19 cellular contexts compared by ENCODE assay signal in the genomic region with DNA sequence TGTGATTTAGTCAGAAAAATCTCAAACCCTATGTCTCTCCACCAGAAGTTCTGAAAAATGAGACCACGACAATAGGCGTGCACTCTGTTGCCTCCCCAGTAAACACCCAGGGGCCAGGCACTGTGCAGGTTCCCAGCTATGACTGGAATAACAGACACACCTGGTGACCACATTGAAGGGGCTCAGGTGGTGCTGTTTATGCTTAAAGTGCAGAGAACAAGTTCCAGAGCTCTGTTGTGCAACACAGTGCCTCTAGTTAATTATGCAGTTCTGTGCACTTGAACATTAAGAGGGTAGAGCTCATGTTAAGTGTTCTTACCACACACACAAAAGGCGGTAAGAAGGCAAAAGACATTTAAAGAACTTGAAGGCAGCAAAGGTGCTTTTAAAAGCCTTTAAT. TPM values are rescaled to one million over a fixed set of nuclear protein-coding genes. Genes with fewer than 3 reads are reported as not detected.
"Had no signal": no experiment of that assay in that cellular context is flagged by ENCODE, and none has a peak within 500 bp of the region (broad histone marks: within the 10 kb centered on the region; RNA-seq: fewer than 3 reads in every experiment).

No MANE protein-coding gene starts in this region.

- H3K9me3 Mint-ChIP-seq: activated CD4-positive, alpha-beta T cell treated with anti-CD3 and anti-CD28 coated beads, Interleukin-2, amount 10 ng/mL, durations not matched to agents 24 days and 14 days; activated T-cell treated with anti-CD3 and anti-CD28 coated beads, Interleukin-2, amount 50 U/mL, for 72 hours; stimulated activated naive CD8-positive, alpha-beta T cell treated with anti-CD3 and anti-CD28 coated beads, Interleukin-15, Interleukin-2, amounts not matched to agents 100 ng/mL and 50 ng/mL, for 24 hours had no signal

- H3K27ac Mint-ChIP-seq: activated CD4-positive, alpha-beta T cell treated with anti-CD3 and anti-CD28 coated beads, Interleukin-2, amount 10 ng/mL, durations not matched to agents 24 days and 14 days; activated CD8-positive, alpha-beta T cell treated with anti-CD3 and anti-CD28 coated beads, Interleukin-2, amount 10 ng/mL, durations not matched to agents 7 days and 5 days; activated naive CD8-positive, alpha-beta T cell; activated T-cell treated with anti-CD3 and anti-CD28 coated beads, Interleukin-2, amount 50 U/mL, for 72 hours; mesothelial cell of epicardium had no signal

- H3K27ac ChIP-seq: colonic mucosa, suprapubic skin had no signal

- DNase-seq: activated CD4-positive, alpha-beta T cell treated with anti-CD3 and anti-CD28 coated beads, Interleukin-2, amount 10 ng/mL, durations not matched to agents 24 days and 14 days; activated CD4-positive, CD25-positive, alpha-beta regulatory T cell; activated CD8-positive, alpha-beta memory T cell treated with anti-CD3 and anti-CD28 coated beads, Interleukin-2, amount 50 U/mL, for 4 hours; activated CD8-positive, alpha-beta T cell treated with anti-CD3 and anti-CD28 coated beads, Interleukin-2, amount 10 ng/mL, durations not matched to agents 7 days and 5 days; activated gamma-delta T cell; activated T-cell treated with anti-CD3 and anti-CD28 coated beads, Interleukin-2, amount 50 U/mL, for 72 hours; amniotic stem cell; colonic mucosa; hippocampal formation; kidney; left ventricle myocardium superior had no signal

- H3K4me3 ChIP-seq: colonic mucosa, suprapubic skin had no signal

- H3K4me3 Mint-ChIP-seq: activated CD4-positive, alpha-beta T cell treated with anti-CD3 and anti-CD28 coated beads, Interleukin-2, amount 10 ng/mL, durations not matched to agents 24 days and 14 days; activated CD8-positive, alpha-beta T cell treated with anti-CD3 and anti-CD28 coated beads, Interleukin-2, amount 10 ng/mL, durations not matched to agents 7 days and 5 days; activated naive CD8-positive, alpha-beta T cell; activated T-cell treated with anti-CD3 and anti-CD28 coated beads, Interleukin-2, amount 50 U/mL, for 72 hours; mesothelial cell of epicardium; neural crest cell; stimulated activated naive CD8-positive, alpha-beta T cell treated with anti-CD3 and anti-CD28 coated beads, Interleukin-15, Interleukin-2, amounts not matched to agents 100 ng/mL and 50 ng/mL, for 24 hours had no signal

- H3K36me3 Mint-ChIP-seq: activated naive CD8-positive, alpha-beta T cell; mesothelial cell of epicardium had no signal

- H3K4me1 ChIP-seq: colonic mucosa had no signal

- H3K27me3 ChIP-seq: colonic mucosa, suprapubic skin had no signal

- H3K27me3 Mint-ChIP-seq: activated naive CD8-positive, alpha-beta T cell; stimulated activated naive CD8-positive, alpha-beta T cell treated with anti-CD3 and anti-CD28 coated beads, Interleukin-15, Interleukin-2, amounts not matched to agents 100 ng/mL and 50 ng/mL, for 24 hours had no signal

- H3K4me1 Mint-ChIP-seq: activated CD4-positive, alpha-beta T cell treated with anti-CD3 and anti-CD28 coated beads, Interleukin-2, amount 10 ng/mL, durations not matched to agents 24 days and 14 days had no signal

- ATAC-seq: activated CD8-positive, alpha-beta T cell treated with anti-CD3 and anti-CD28 coated beads, Interleukin-2, amount 10 ng/mL, durations not matched to agents 7 days and 5 days; activated T-cell treated with anti-CD3 and anti-CD28 coated beads, Interleukin-2, amount 50 U/mL, for 72 hours; esophagus mucosa; left ventricle myocardium superior; sciatic nerve had no signal

- H3K9me3 ChIP-seq: colonic mucosa, suprapubic skin had no signal

- H3K36me3 ChIP-seq: colonic mucosa, suprapubic skin had no signal

RNA-seq across cellular contexts. Expression of gene AFF3, which starts 52.6 kb away (rescaled TPM):
- total RNA-seq: pulmonary artery endothelial cell had no signal
